ENCODE assay signal across 21 cellular contexts in the genomic region with DNA sequence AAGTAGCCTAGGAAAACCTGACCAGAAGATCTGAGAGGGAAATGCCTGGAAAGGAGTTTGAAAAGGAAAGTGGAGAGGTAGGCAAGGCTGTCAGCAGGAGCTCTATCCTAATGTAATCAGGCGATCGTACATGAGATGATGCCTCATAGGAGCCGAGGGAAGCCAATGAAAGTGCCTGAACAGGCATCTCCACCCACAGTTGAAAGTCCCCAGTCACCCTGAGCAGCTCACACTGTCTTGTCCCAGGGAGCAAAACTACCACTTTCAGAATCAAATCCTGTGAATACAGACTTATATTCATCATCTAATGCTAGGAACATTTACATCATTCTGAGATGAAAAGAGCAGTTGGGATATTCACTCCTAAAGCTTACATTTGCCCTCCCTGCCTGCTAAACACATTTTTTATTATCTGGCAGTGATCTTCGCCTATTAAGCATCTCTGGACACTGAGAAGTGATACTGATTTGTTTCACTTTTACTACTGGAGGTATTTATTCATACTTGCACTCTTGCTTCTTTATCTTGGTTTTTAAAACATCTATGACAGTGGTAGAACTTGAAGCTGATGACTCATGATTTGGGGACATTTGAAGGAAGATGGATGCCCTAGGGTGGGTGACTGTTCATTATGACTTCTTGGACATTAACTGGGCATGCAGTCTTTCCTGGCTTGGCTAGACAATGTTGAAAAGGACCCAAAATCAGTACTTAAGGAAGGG.
DNase-seq lines count a peak whose midpoint lies in the region; ATAC-seq, FAIRE-seq and TF ChIP-seq lines count a peak whose summit lies in the region.
"Had no signal": no experiment of that assay in that cellular context is flagged by ENCODE, and none has a peak within 500 bp of the region (broad histone marks: within the 10 kb centered on the region; RNA-seq: fewer than 3 reads in every experiment).

No MANE protein-coding gene starts in this region.

- no peak for TF ChIP-seq RAD21 in GM12878 (IDR thresholded peaks at IDR 0.05; ENCODE audit: insufficient read depth, low read depth, low read length)

- ATAC-seq in GM18498 (IDR thresholded peaks at IDR 0.05; ENCODE audit: unreplicated experiment) (peak; percentile 81), GM19023 (IDR thresholded peaks at IDR 0.05; ENCODE audit: unreplicated experiment) (peak; percentile 64), HG02798 (IDR thresholded peaks at IDR 0.05; ENCODE audit: poor library complexity, unreplicated experiment) (peak; percentile 35), GM12878 (peak; percentile 63), GM21737 (IDR thresholded peaks at IDR 0.05; ENCODE audit: unreplicated experiment) (no peak)

- BruUV-seq in GM12878 (replicated peaks; lab: Mats Ljungman, UMichigan) = no TSS peak

- RAD21 ChIA-PET in GM12878 (lab: Charles Lee; ENCODE audit: unreplicated experiment) = interaction anchor here (0.9 to 1.7 kb wide), 4 partner anchors 9 to 197 kb away, joined by 3 to 5 read pairs (median 3); no protein-coding TSS in a partner anchor

- POLR2A ChIA-PET in GM12878 (lab: Charles Lee) = no interaction called here

- intact Hi-C loops in GM12878 (cut with micrococcal nuclease; ENCODE audit: unreplicated experiment) (no loop called here), lower leg skin (cut with DNase I; ENCODE audit: low total_unique reads) (no loop called here)

- in situ Hi-C loops in GM12878 (cut with MboI) = no loop called here

- H3K36me3 ChIP-seq in GM12878 (ENCODE audit: control insufficient read depth in 2 of 2, insufficient read depth in 2 of 2, low read length in 1 of 2) = no peaks in the 10 kb centered on the region
- H3K36me3 ChIP-seq: BLaER1, Peyer's patch had no signal

- SMC1A ChIA-PET in GM12878 (lab: Charles Lee; ENCODE audit: uncharacterized antibody, unreplicated experiment) = interaction anchor here (0.9 to 2.3 kb wide), 8 partner anchors 8 to 311 kb away, joined by 3 to 6 read pairs (median 3); no protein-coding TSS in a partner anchor

- no peak for TF ChIP-seq CTCF in GM12878 (IDR thresholded peaks at IDR 0.05 in 2 of 3, conservative IDR thresholded peaks at IDR 0.05 in 1 of 3; ENCODE audit: control insufficient read depth in 2 of 3, extremely low read depth in 1 of 3, insufficient read depth in 1 of 3, low read depth in 3 of 3, low read length in 3 of 3)
- TF ChIP-seq CTCF in lower leg skin (IDR thresholded peaks at IDR 0.05) = no peak

- no peak overlapping the region for H2AFZ ChIP-seq in GM12878 (ENCODE audit: control insufficient read depth, low read depth, low read length)

- 23% methylated on average over 4 of the region's 4 CpGs for WGBS in GM12878 (ENCODE audit: insufficient coverage, insufficient replicate concordance, low lambda C conversion rate, missing lambda C conversion rate)
- WGBS in lower leg skin, 2 donors = 81 to 84% methylated on average over 4 of the region's 4 CpGs

- H3K79me2 ChIP-seq in GM12878 (ENCODE audit: control insufficient read depth, insufficient read depth, low read length) = no peaks in the 10 kb centered on the region

- H3K9ac ChIP-seq in GM12878 (ENCODE audit: control insufficient read depth, insufficient read depth, low read length) = no peak overlapping the region
- H3K9ac ChIP-seq: BLaER1 had no signal

- CTCF ChIA-PET in GM12878 (lab: Yijun Ruan, JAX) = interaction anchor here (0.8 to 1.6 kb wide), 3 partner anchors 21 to 180 kb away, joined by 3 to 4 read pairs (median 3); no protein-coding TSS in a partner anchor

- no peak for TF ChIP-seq EP300 in GM12878 (IDR thresholded peaks at IDR 0.05; ENCODE audit: borderline replicate concordance in 1 of 2, control insufficient read depth in 1 of 2, low read depth in 2 of 2, low read length in 2 of 2)

- DNase-seq in GM12878 (ENCODE audit: low read depth, low spot score) = no peak
- DNase-seq in lower leg skin (ENCODE audit: low spot score in 2 of 2) = no peak
- DNase-seq in ureter (ENCODE audit: low spot score) = no peak
- DNase-seq: CD4-positive, CD25-positive, alpha-beta regulatory T cell; IMR-90; KG1; MM.1S; NCI-H2029; NCI-H446 treated with DMSO at 0.1 percent for 48 hours; NCI-H526; OCI-M1; Peyer's patch; SHP77 treated with DMSO at 0.1 percent for 48 hours; T-helper 9 cell had no signal

- no peak for TF ChIP-seq POLR2A in GM12878 (IDR thresholded peaks at IDR 0.05; ENCODE audit: low read depth, low read length)
- no peak for TF ChIP-seq POLR2A in lower leg skin (IDR thresholded peaks at IDR 0.05)

- no peak for FAIRE-seq in GM12878 (lab: Jason Lieb, UNC)
- FAIRE-seq: D721Med, H54 had no signal

- no peak overlapping the region for H3K4me2 ChIP-seq in GM12878 (ENCODE audit: control insufficient read depth, insufficient read depth)
- H3K4me2 ChIP-seq: BLaER1 had no signal

- no peak overlapping the region for H3K27ac ChIP-seq in GM12878 (ENCODE audit: control insufficient read depth, insufficient read depth)
- H3K27ac ChIP-seq: BLaER1, Peyer's patch had no signal

- H3K4me3 ChIP-seq in GM12878 (no peak overlapping the region), lower leg skin (ENCODE audit: low read depth, poor library complexity, severe bottlenecking) (no peak overlapping the region)
- H3K4me3 ChIP-seq: BLaER1, Peyer's patch had no signal

- no peaks in the 10 kb centered on the region for H3K4me1 ChIP-seq in GM12878 (ENCODE audit: control insufficient read depth, insufficient read depth, low read length)
- H3K4me1 ChIP-seq: BLaER1, Peyer's patch had no signal

- no peaks in the 10 kb centered on the region for H3K27me3 ChIP-seq in GM12878 (replicated peaks in 1 of 2; ENCODE audit: control insufficient read depth in 2 of 2, insufficient read depth in 2 of 2, low read length in 1 of 2)
- H3K27me3 ChIP-seq: BLaER1, Peyer's patch had no signal

- H3K9me3 ChIP-seq in GM12878 (replicated peaks; ENCODE audit: control insufficient read depth, insufficient read depth, low read length) = no peaks in the 10 kb centered on the region
- H3K9me3 ChIP-seq: BLaER1, Peyer's patch had no signal

- H4K20me1 ChIP-seq in GM12878 (ENCODE audit: control insufficient read depth, insufficient read depth) = no peaks in the 10 kb centered on the region
- H4K20me1 ChIP-seq: BLaER1 had no signal

TF ChIP-seq in GM12878, 131 proteins besides CTCF, POLR2A, EP300 and RAD21:
- TF ChIP-seq NR2C2 (IDR thresholded peaks at IDR 0.05; ENCODE audit: borderline replicate concordance, control insufficient read depth, insufficient read length, low read depth) = no peak
- no peak for TF ChIP-seq BHLHE40 (IDR thresholded peaks at IDR 0.05; ENCODE audit: borderline replicate concordance in 1 of 2, low read depth in 2 of 2, low read length in 1 of 2)
- TF ChIP-seq CBFB (IDR thresholded peaks at IDR 0.05; ENCODE audit: low read depth) = no peak
- no peak for TF ChIP-seq RAD51 (IDR thresholded peaks at IDR 0.05)
- no peak for TF ChIP-seq ZNF274 (IDR thresholded peaks at IDR 0.05; ENCODE audit: insufficient read depth, insufficient read length)
- TF ChIP-seq CHD2 (IDR thresholded peaks at IDR 0.05; ENCODE audit: borderline replicate concordance, low read depth, low read length) = no peak
- TF ChIP-seq ZNF384 (IDR thresholded peaks at IDR 0.05; ENCODE audit: borderline replicate concordance, low read depth, low read length) = no peak
- TF ChIP-seq TCF7 (IDR thresholded peaks at IDR 0.05; ENCODE audit: borderline replicate concordance) = no peak
- no peak for TF ChIP-seq MTA3 (IDR thresholded peaks at IDR 0.05; ENCODE audit: borderline replicate concordance, low read length)
